Comparison of ENCODE assay signal across 10 cellular contexts in the genomic region with DNA sequence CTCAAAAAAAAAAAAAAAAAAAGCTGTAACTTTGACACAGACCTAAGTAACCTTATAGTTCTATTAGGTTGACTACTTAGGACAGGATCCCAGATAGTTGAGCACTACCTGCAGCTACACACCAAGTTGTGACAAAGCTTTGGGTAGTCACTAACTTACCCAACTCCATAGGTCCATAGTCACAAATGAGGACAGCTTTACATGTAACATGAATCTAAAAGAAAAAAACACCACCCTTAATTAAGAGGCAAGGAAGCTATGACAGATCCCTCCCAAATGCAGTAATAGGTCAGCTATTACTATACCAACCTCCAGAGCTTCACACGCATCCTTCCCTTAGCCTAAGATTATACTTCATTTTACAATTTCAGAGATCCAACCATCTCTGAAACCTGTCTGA. TPM values are rescaled to one million over a fixed set of nuclear protein-coding genes. Genes with fewer than 3 reads are reported as not detected.
DNase-seq lines count a peak whose midpoint lies in the region; ATAC-seq, FAIRE-seq and TF ChIP-seq lines count a peak whose summit lies in the region.
"Had no signal": no experiment of that assay in that cellular context is flagged by ENCODE, and none has a peak within 500 bp of the region (broad histone marks: within the 10 kb centered on the region; RNA-seq: fewer than 3 reads in every experiment).

No MANE protein-coding gene starts in this region.

- H3K4me2 ChIP-seq in mesenchymal stem cell (ENCODE audit: low read length, poor library complexity, severe bottlenecking) = peak overlapping the region; percentile 48

- intact Hi-C loops in ascending aorta (cut with DNase I) = no loop called here
- intact Hi-C loops in pancreas (cut with DNase I) = no loop called here

- no peak overlapping the region for H3K27ac ChIP-seq in HUES48 (ENCODE audit: low read depth, low read length)
- H3K27ac ChIP-seq in ascending aorta = peak overlapping the region; percentile 11 to 43
- peak overlapping the region; percentile 46 for H3K27ac ChIP-seq in mesenchymal stem cell (ENCODE audit: low read length, poor library complexity, severe bottlenecking)
- no peak overlapping the region for H3K27ac ChIP-seq in pancreas
- H3K27ac ChIP-seq: thoracic aorta had no signal

- H3K23ac ChIP-seq in mesenchymal stem cell (ENCODE audit: low read length in 2 of 2) = no peak overlapping the region

- peaks cover 3% of the 10 kb centered on the region for H3K79me1 ChIP-seq in mesenchymal stem cell (replicated peaks; ENCODE audit: low read length, poor library complexity, severe bottlenecking)

- FAIRE-seq in pancreas (lab: Jason Lieb, UNC) = no peak
- FAIRE-seq: G401.6 had no signal

- no peak overlapping the region for H2BK5ac ChIP-seq in mesenchymal stem cell (ENCODE audit: low read depth, low read length, poor library complexity, severe bottlenecking)

- H3K4me1 ChIP-seq in HUES48 (ENCODE audit: control insufficient read depth, insufficient read depth, low read length) = peaks cover 7% of the 10 kb centered on the region; the same call in 1 of the 2 replicates
- peaks cover 8 to 14% of the 10 kb centered on the region in 2 donors for H3K4me1 ChIP-seq in ascending aorta
- peaks cover 14% of the 10 kb centered on the region for H3K4me1 ChIP-seq in mesenchymal stem cell (ENCODE audit: control insufficient read depth, insufficient read depth, low read depth, low read length)
- peaks cover 6 to 13% (median 7%) of the 10 kb centered on the region in 3 donors for H3K4me1 ChIP-seq in pancreas

- H3K27me3 ChIP-seq in HUES48 (ENCODE audit: control insufficient read depth, insufficient read depth, low read length) (no peaks in the 10 kb centered on the region), ascending aorta (no peaks in the 10 kb centered on the region), mesenchymal stem cell (ENCODE audit: control insufficient read depth in 1 of 2, insufficient read depth in 1 of 2, low read length in 2 of 2) (no peaks in the 10 kb centered on the region), pancreas (no peaks in the 10 kb centered on the region)

- H3K36me3 ChIP-seq in HUES48 (ENCODE audit: control insufficient read depth, insufficient read depth, low read length) = peaks cover 52% of the 10 kb centered on the region
- peaks cover 45 to 48% of the 10 kb centered on the region in 2 donors for H3K36me3 ChIP-seq in ascending aorta
- peaks cover 37 to 54% of the 10 kb centered on the region in 2 experiments for H3K36me3 ChIP-seq in mesenchymal stem cell (ENCODE audit: control insufficient read depth in 1 of 2, insufficient read depth in 2 of 2, low read depth in 1 of 2, low read length in 2 of 2)
- H3K36me3 ChIP-seq in pancreas = peaks cover 0 to 17% (median 14%) of the 10 kb centered on the region in 3 donors

- no peak overlapping the region for H4K91ac ChIP-seq in mesenchymal stem cell (ENCODE audit: low read length)

- no peak overlapping the region for H3K14ac ChIP-seq in mesenchymal stem cell (ENCODE audit: low read length in 2 of 2)

- H4K8ac ChIP-seq in mesenchymal stem cell (ENCODE audit: low read length) = no peak overlapping the region

- no peak overlapping the region for H2AFZ ChIP-seq in mesenchymal stem cell (ENCODE audit: low read depth, low read length)

- H2BK15ac ChIP-seq in mesenchymal stem cell (ENCODE audit: low read depth, poor library complexity, severe bottlenecking) = no peak overlapping the region

- H3K4ac ChIP-seq in mesenchymal stem cell (ENCODE audit: low read depth in 1 of 2, low read length in 2 of 2) = no peak overlapping the region

- H3K18ac ChIP-seq in mesenchymal stem cell (ENCODE audit: low read depth in 1 of 2, low read length in 2 of 2) = no peak overlapping the region

- WGBS in mesenchymal stem cell = 85% methylated on average over 1 of the region's 1 CpG
- 76 to 86% methylated on average over 1 of the region's 1 CpG for WGBS in pancreas, 2 donors

- H2BK120ac ChIP-seq in mesenchymal stem cell (ENCODE audit: low read depth, low read length) = no peak overlapping the region

- no peak overlapping the region for H2AK5ac ChIP-seq in mesenchymal stem cell (ENCODE audit: low read length, severe bottlenecking)

- no peak for TF ChIP-seq CTCF in AG10803 (conservative IDR thresholded peaks at IDR 0.05; ENCODE audit: low read length)
- TF ChIP-seq CTCF in ascending aorta (IDR thresholded peaks at IDR 0.05) = no peak
- no peak for TF ChIP-seq CTCF in pancreas (IDR thresholded peaks at IDR 0.05)

- ATAC-seq in pancreas = no peak
- no peak for ATAC-seq in GM18520 (IDR thresholded peaks at IDR 0.05; ENCODE audit: unreplicated experiment)
- ATAC-seq in HG03159 (IDR thresholded peaks at IDR 0.05; ENCODE audit: unreplicated experiment) = no peak
- no peak for ATAC-seq in GM19452 (IDR thresholded peaks at IDR 0.05; ENCODE audit: unreplicated experiment)

- H3K4me3 ChIP-seq in AG10803 (ENCODE audit: low read length) (peak overlapping the region; percentile 96), HUES48 (ENCODE audit: low read depth, low read length) (peak overlapping the region; percentile 94), ascending aorta (peak overlapping the region in 1 of 2 donors; percentile 77), mesenchymal stem cell (ENCODE audit: insufficient read depth in 1 of 2, low read depth in 1 of 2, low read length in 2 of 2) (peak overlapping the region in 1 of 2 experiments; percentile 93), pancreas (peak overlapping the region in 1 of 4 donors; percentile 69)

- no peak overlapping the region for H3K9ac ChIP-seq in HUES48 (ENCODE audit: low read depth, low read length)
- peak overlapping the region; percentile 97 for H3K9ac ChIP-seq in mesenchymal stem cell (ENCODE audit: low read length)

- no peak overlapping the region for H2BK12ac ChIP-seq in mesenchymal stem cell (ENCODE audit: low read length in 2 of 2)

- DNase-seq in AG10803 (ENCODE audit: low read depth) (no peak), ascending aorta (ENCODE audit: low spot score in 2 of 2) (no peak), mesenchymal stem cell (no peak), pancreas (no peak)

- H3K9me3 ChIP-seq in HUES48 (ENCODE audit: control insufficient read depth, insufficient read depth, low read length) (no peaks in the 10 kb centered on the region), ascending aorta (no peaks in the 10 kb centered on the region), mesenchymal stem cell (ENCODE audit: control insufficient read depth, low read length) (no peaks in the 10 kb centered on the region), pancreas (no peaks in the 10 kb centered on the region)
- H3K9me3 ChIP-seq: thoracic aorta had no signal

RNA-seq across cellular contexts. Expression of a gene that starts 12.7 kb away (rescaled TPM):
- not detected for total RNA-seq in ascending aorta
- polyA plus RNA-seq in mesenchymal stem cell (2013, experiment 1 of 2) = 4.8 TPM
- 4.9 TPM for polyA plus RNA-seq in mesenchymal stem cell (2013, experiment 2 of 2)
- 1 to 10 TPM in 2 of 6 donors, under 1 TPM in 4; 0.14 to 3.0 (median 0.53) TPM for total RNA-seq in pancreas
- under 1 TPM; 0.16 to 0.72 TPM for polyA plus RNA-seq in pancreas

RNA-seq across cellular contexts. Expression of a gene that starts 26.5 kb away (rescaled TPM):
- total RNA-seq in ascending aorta (11.0 TPM), pancreas (10 to 100 TPM in 3 of 6 donors, 1 to 10 TPM in 3; 5.5 to 12.2 (median 9.6) TPM)
- 18.3 TPM for polyA plus RNA-seq in mesenchymal stem cell (2013, experiment 1 of 2)
- 16.2 TPM for polyA plus RNA-seq in mesenchymal stem cell (2013, experiment 2 of 2)
- 10 to 100 TPM; 16.9 to 17.8 TPM for polyA plus RNA-seq in pancreas

Comparison
In these comparisons a context has a peak if more than half of its experiments do, and no peak if none do; other contexts are left out.
1. H3K27ac ChIP-seq: peak in ascending aorta (2 of 2) and mesenchymal stem cell (single experiment); none in HUES48 (single experiment) and pancreas (0 of 4).